Comparison of ENCODE assay signal across 30 cellular contexts in genomic region chr2:217038001-217038400, GRCh38.
"Had no signal": no experiment of that assay in that cellular context is flagged by ENCODE, and none has a peak within 500 bp of the region (broad histone marks: within the 10 kb centered on the region; RNA-seq: fewer than 3 reads in every experiment).

No MANE protein-coding gene starts in this region.

- H3K27me3 ChIP-seq: adrenal gland, body of pancreas, esophagus squamous epithelium had no signal

- H3K4me1 Mint-ChIP-seq: activated CD4-positive, alpha-beta T cell treated with anti-CD3 and anti-CD28 coated beads for 36 hours; activated CD4-positive, alpha-beta T cell treated with anti-CD3 and anti-CD28 coated beads, Interleukin-2, amount 10 ng/mL, durations not matched to agents 24 days and 14 days; activated CD8-positive, alpha-beta memory T cell treated with anti-CD3 and anti-CD28 coated beads, Interleukin-2, amount 10 ng/mL, durations not matched to agents 7 days and 5 days; activated naive CD4-positive, alpha-beta T cell treated with anti-CD3 and anti-CD28 coated beads, Interleukin-2, amount 50 U/mL, for 24 hours; activated naive CD8-positive, alpha-beta T cell treated with anti-CD3 and anti-CD28 coated beads for 36 hours; activated naive CD8-positive, alpha-beta T cell treated with anti-CD3 and anti-CD28 coated beads, Interleukin-2, amount 50 U/mL, for 24 hours; central memory CD8-positive, alpha-beta T cell had no signal

- DNase-seq: activated CD4-positive, alpha-beta memory T cell treated with anti-CD3 and anti-CD28 coated beads for 36 hours; activated CD4-positive, alpha-beta T cell treated with anti-CD3 and anti-CD28 coated beads for 36 hours; activated CD4-positive, alpha-beta T cell treated with anti-CD3 and anti-CD28 coated beads, Interleukin-2, amount 10 ng/mL, durations not matched to agents 24 days and 14 days; activated CD4-positive, CD25-positive, alpha-beta regulatory T cell; activated CD4-positive, CD25-positive, alpha-beta regulatory T cell treated with anti-CD3 and anti-CD28 coated beads, Interleukin-2, amount 50 U/mL, for 72 hours; activated CD8-positive, alpha-beta memory T cell treated with anti-CD3 and anti-CD28 coated beads, Interleukin-2, amount 10 ng/mL, durations not matched to agents 7 days and 5 days; activated CD8-positive, alpha-beta memory T cell treated with anti-CD3 and anti-CD28 coated beads, Interleukin-2, amount 50 U/mL, for 4 hours; activated CD8-positive, alpha-beta T cell treated with anti-CD3 and anti-CD28 coated beads, Interleukin-2, amount 10 ng/mL, durations not matched to agents 7 days and 5 days; activated effector memory CD4-positive, alpha-beta T cell treated with anti-CD3 and anti-CD28 coated beads, Interleukin-2, amount 50 U/mL, for 16 hours; activated naive CD4-positive, alpha-beta T cell treated with anti-CD3 and anti-CD28 coated beads for 36 hours; activated naive CD8-positive, alpha-beta T cell treated with anti-CD3 and anti-CD28 coated beads for 36 hours; activated naive CD8-positive, alpha-beta T cell treated with anti-CD3 and anti-CD28 coated beads, Interleukin-2, amount 50 U/mL, for 24 hours; activated T-cell treated with anti-CD3 and anti-CD28 coated beads, Interleukin-2, amount 50 U/mL, for 1 hour; activated T-cell treated with anti-CD3 and anti-CD28 coated beads, Interleukin-2, amount 50 U/mL, for 48 hours; adrenal gland; amygdala; aorta; body of pancreas; dorsolateral prefrontal cortex; esophagus squamous epithelium; head of caudate nucleus; hippocampal formation; T-helper 2 cell had no signal

- H3K4me1 ChIP-seq: body of pancreas had no signal

- H3K36me3 ChIP-seq: adrenal gland, esophagus squamous epithelium had no signal

- H3K27me3 Mint-ChIP-seq: activated naive CD4-positive, alpha-beta T cell treated with anti-CD3 and anti-CD28 coated beads, Interleukin-2, amount 50 U/mL, for 24 hours had no signal

- H3K36me3 Mint-ChIP-seq: activated CD4-positive, alpha-beta memory T cell treated with anti-CD3 and anti-CD28 coated beads for 36 hours; activated CD8-positive, alpha-beta memory T cell treated with anti-CD3 and anti-CD28 coated beads, Interleukin-2, amount 10 ng/mL, durations not matched to agents 7 days and 5 days; activated naive CD4-positive, alpha-beta T cell treated with anti-CD3 and anti-CD28 coated beads, Interleukin-2, amount 50 U/mL, for 24 hours; activated naive CD8-positive, alpha-beta T cell treated with anti-CD3 and anti-CD28 coated beads for 36 hours had no signal

- H3K9me3 ChIP-seq: adrenal gland, body of pancreas, esophagus squamous epithelium had no signal

- H3K4me3 Mint-ChIP-seq: activated CD4-positive, alpha-beta memory T cell treated with anti-CD3 and anti-CD28 coated beads for 36 hours; activated CD4-positive, alpha-beta T cell treated with anti-CD3 and anti-CD28 coated beads for 36 hours; activated CD4-positive, alpha-beta T cell treated with anti-CD3 and anti-CD28 coated beads, Interleukin-2, amount 10 ng/mL, durations not matched to agents 24 days and 14 days; activated CD8-positive, alpha-beta memory T cell treated with anti-CD3 and anti-CD28 coated beads, Interleukin-2, amount 10 ng/mL, durations not matched to agents 7 days and 5 days; activated CD8-positive, alpha-beta T cell treated with anti-CD3 and anti-CD28 coated beads, Interleukin-2, amount 10 ng/mL, durations not matched to agents 7 days and 5 days; activated naive CD4-positive, alpha-beta T cell treated with anti-CD3 and anti-CD28 coated beads for 36 hours; activated naive CD4-positive, alpha-beta T cell treated with anti-CD3 and anti-CD28 coated beads, Interleukin-2, amount 50 U/mL, for 24 hours; activated naive CD8-positive, alpha-beta T cell treated with anti-CD3 and anti-CD28 coated beads for 36 hours; activated naive CD8-positive, alpha-beta T cell treated with anti-CD3 and anti-CD28 coated beads, Interleukin-2, amount 50 U/mL, for 24 hours; activated T-helper 1 cell treated with anti-CD3 and anti-CD28 coated beads, Interleukin-12 subunit alpha, Interleukin-12 subunit beta, Interleukin-2, Interleukin-4 antibody, amounts not matched to agents 30 ng/mL and 10 ng/mL and 1 ng/mL, durations not matched to agents 14 hours and 24 hours and 36 hours; central memory CD8-positive, alpha-beta T cell; dendritic cell treated with granulocyte-macrophage colony-stimulating factor and Interleukin-4, amounts not matched to agents 40 ng/mL and 50 ng/mL, for 4 days had no signal

- H3K27ac ChIP-seq: adrenal gland, body of pancreas, coronary artery, dorsolateral prefrontal cortex, esophagus squamous epithelium had no signal

- H3K9me3 Mint-ChIP-seq: activated CD4-positive, alpha-beta memory T cell treated with anti-CD3 and anti-CD28 coated beads for 36 hours; activated naive CD4-positive, alpha-beta T cell treated with anti-CD3 and anti-CD28 coated beads, Interleukin-2, amount 50 U/mL, for 24 hours; activated naive CD8-positive, alpha-beta T cell treated with anti-CD3 and anti-CD28 coated beads, Interleukin-2, amount 50 U/mL, for 24 hours; activated T-helper 2 cell treated with anti-CD3 and anti-CD28 coated beads, Interferon-gamma antibody, Interleukin-2, Interleukin-4, amounts not matched to agents 10 μg/mL and 5 μg/mL and 100 μg/mL, durations not matched to agents 14 hours and 24 hours and 36 hours had no signal

- H3K27ac Mint-ChIP-seq: activated CD4-positive, alpha-beta memory T cell treated with anti-CD3 and anti-CD28 coated beads for 36 hours; activated CD4-positive, alpha-beta T cell treated with anti-CD3 and anti-CD28 coated beads for 36 hours; activated CD4-positive, alpha-beta T cell treated with anti-CD3 and anti-CD28 coated beads, Interleukin-2, amount 10 ng/mL, durations not matched to agents 24 days and 14 days; activated CD8-positive, alpha-beta memory T cell treated with anti-CD3 and anti-CD28 coated beads, Interleukin-2, amount 10 ng/mL, durations not matched to agents 7 days and 5 days; activated CD8-positive, alpha-beta T cell treated with anti-CD3 and anti-CD28 coated beads, Interleukin-2, amount 10 ng/mL, durations not matched to agents 7 days and 5 days; activated naive CD4-positive, alpha-beta T cell treated with anti-CD3 and anti-CD28 coated beads for 36 hours; activated naive CD4-positive, alpha-beta T cell treated with anti-CD3 and anti-CD28 coated beads, Interleukin-2, amount 50 U/mL, for 24 hours; activated naive CD8-positive, alpha-beta T cell treated with anti-CD3 and anti-CD28 coated beads for 36 hours; activated naive CD8-positive, alpha-beta T cell treated with anti-CD3 and anti-CD28 coated beads, Interleukin-2, amount 50 U/mL, for 24 hours; activated T-helper 1 cell treated with anti-CD3 and anti-CD28 coated beads, Interleukin-12 subunit alpha, Interleukin-12 subunit beta, Interleukin-2, Interleukin-4 antibody, amounts not matched to agents 30 ng/mL and 10 ng/mL and 1 ng/mL, durations not matched to agents 14 hours and 24 hours and 36 hours; activated T-helper 2 cell treated with anti-CD3 and anti-CD28 coated beads, Interferon-gamma antibody, Interleukin-2, Interleukin-4, amounts not matched to agents 10 μg/mL and 5 μg/mL and 100 μg/mL, durations not matched to agents 14 hours and 24 hours and 36 hours; dendritic cell treated with granulocyte-macrophage colony-stimulating factor and Interleukin-4, amounts not matched to agents 40 ng/mL and 50 ng/mL, for 4 days had no signal

- H3K4me3 ChIP-seq: adrenal gland, body of pancreas, coronary artery, dorsolateral prefrontal cortex, esophagus squamous epithelium had no signal

- ATAC-seq: activated CD4-positive, alpha-beta T cell treated with anti-CD3 and anti-CD28 coated beads for 36 hours; activated CD8-positive, alpha-beta memory T cell treated with anti-CD3 and anti-CD28 coated beads, Interleukin-2, amount 10 ng/mL, durations not matched to agents 7 days and 5 days; activated CD8-positive, alpha-beta T cell treated with anti-CD3 and anti-CD28 coated beads, Interleukin-2, amount 10 ng/mL, durations not matched to agents 7 days and 5 days; activated naive CD8-positive, alpha-beta T cell treated with anti-CD3 and anti-CD28 coated beads, Interleukin-2, amount 50 U/mL, for 24 hours; body of pancreas had no signal

- FAIRE-seq: frontal cortex had no signal
